ENCODE assay signal across 10 cellular contexts in genomic region chr1:28115267-28115666, GRCh38. TPM values are rescaled to one million over a fixed set of nuclear protein-coding genes. Genes with fewer than 3 reads are reported as not detected.
DNase-seq lines count a peak whose midpoint lies in the region; ATAC-seq and TF ChIP-seq lines count a peak whose summit lies in the region.
"Had no signal": no experiment of that assay in that cellular context is flagged by ENCODE, and none has a peak within 500 bp of the region (broad histone marks: within the 10 kb centered on the region; RNA-seq: fewer than 3 reads in every experiment).

No MANE protein-coding gene starts in this region.

- TF ChIP-seq CTCF in A673 (conservative IDR thresholded peaks at IDR 0.05; ENCODE audit: low read depth, low read length) (no peak), Loucy (conservative IDR thresholded peaks at IDR 0.05; ENCODE audit: low read length) (no peak)

- H3K27ac Mint-ChIP-seq in activated CD8-positive, alpha-beta memory T cell treated with anti-CD3 and anti-CD28 coated beads, Interleukin-2, amount 10 ng/mL, durations not matched to agents 7 days and 5 days = peak overlapping the region; percentile 45

- no peaks in the 10 kb centered on the region for H3K9me3 Mint-ChIP-seq in activated CD8-positive, alpha-beta memory T cell treated with anti-CD3 and anti-CD28 coated beads, Interleukin-2, amount 10 ng/mL, durations not matched to agents 7 days and 5 days (ENCODE audit: low read depth)

- H3K4me1 Mint-ChIP-seq in activated CD8-positive, alpha-beta memory T cell treated with anti-CD3 and anti-CD28 coated beads, Interleukin-2, amount 10 ng/mL, durations not matched to agents 7 days and 5 days = peaks cover 38% of the 10 kb centered on the region

- peak overlapping the region; percentile 21 for H3K9ac ChIP-seq in Loucy (ENCODE audit: low read depth, low read length, poor library complexity, severe bottlenecking)

- H3F3A ChIP-seq in Loucy (ENCODE audit: low read depth) = no peaks in the 10 kb centered on the region

- H3K4me3 ChIP-seq in A673 (ENCODE audit: low read depth, low read length, poor library complexity, severe bottlenecking) = no peak overlapping the region
- H3K4me3 ChIP-seq in Loucy (ENCODE audit: low read length, poor library complexity, severe bottlenecking) = peak overlapping the region; percentile 9
- H3K4me3 ChIP-seq: heart left ventricle had no signal

- ATAC-seq in activated CD8-positive, alpha-beta memory T cell treated with anti-CD3 and anti-CD28 coated beads, Interleukin-2, amount 10 ng/mL, durations not matched to agents 7 days and 5 days = peak; percentile 46
- ATAC-seq in GM19328 (IDR thresholded peaks at IDR 0.05; ENCODE audit: unreplicated experiment) = no peak

- H2AFZ ChIP-seq in Loucy (ENCODE audit: low read length) = peak overlapping the region; percentile 80

- CTCF ChIA-PET in A673 (lab: Charles Lee) = interaction anchor here (1.0 kb wide), 1 partner anchor 27 kb away, joined by 3 read pairs; the partner anchor contains the start of gene EYA3
- CTCF ChIA-PET in activated CD8-positive, alpha-beta memory T cell treated with anti-CD3 and anti-CD28 coated beads, Interleukin-2, amount 10 ng/mL, durations not matched to agents 7 days and 5 days (lab: Charles Lee) = interaction anchor here (0.6 to 1.5 kb wide), 4 partner anchors 34 to 171 kb away, joined by 3 read pairs; no protein-coding TSS in a partner anchor

- peaks cover 4% of the 10 kb centered on the region for H3K36me3 Mint-ChIP-seq in activated CD8-positive, alpha-beta memory T cell treated with anti-CD3 and anti-CD28 coated beads, Interleukin-2, amount 10 ng/mL, durations not matched to agents 7 days and 5 days

- peak overlapping the region; percentile 47 for H3K4me2 ChIP-seq in Loucy (ENCODE audit: low read depth, low read length, poor library complexity, severe bottlenecking)

- H3K9me3 ChIP-seq in A673 (ENCODE audit: low read depth, low read length, poor library complexity, severe bottlenecking) = no peaks in the 10 kb centered on the region
- H3K9me3 ChIP-seq in Loucy (ENCODE audit: insufficient read depth, low read depth, low read length) = no peaks in the 10 kb centered on the region
- H3K9me3 ChIP-seq: heart left ventricle had no signal

- no peaks in the 10 kb centered on the region for H3K79me2 ChIP-seq in Loucy (ENCODE audit: insufficient read depth, low read length)

- H3K27me3 ChIP-seq in A673 (replicated peaks; ENCODE audit: insufficient read depth, low read depth, low read length, poor library complexity) (no peaks in the 10 kb centered on the region), Loucy (ENCODE audit: insufficient read depth, low read length, poor library complexity, severe bottlenecking) (no peaks in the 10 kb centered on the region)
- H3K27me3 ChIP-seq: heart left ventricle had no signal

- peaks cover 54% of the 10 kb centered on the region for H3K27me3 Mint-ChIP-seq in activated CD8-positive, alpha-beta memory T cell treated with anti-CD3 and anti-CD28 coated beads, Interleukin-2, amount 10 ng/mL, durations not matched to agents 7 days and 5 days

- intact Hi-C loops in A673 (cut with micrococcal nuclease; ENCODE audit: unreplicated experiment) = no loop called here

- H3K36me3 ChIP-seq in A673 (ENCODE audit: insufficient read depth, low read length, poor library complexity, severe bottlenecking) = no peaks in the 10 kb centered on the region
- H3K36me3 ChIP-seq in Loucy (ENCODE audit: insufficient read depth, low read length) = no peaks in the 10 kb centered on the region
- H3K36me3 ChIP-seq: heart left ventricle had no signal

- no peaks in the 10 kb centered on the region for H3K9me2 ChIP-seq in Loucy (replicated peaks; ENCODE audit: low read depth, low read length)

- POLR2A ChIA-PET in A673 (lab: Charles Lee; ENCODE audit: low non-redundant PET) = no interaction called here

- H4K20me1 ChIP-seq in Loucy (ENCODE audit: insufficient read depth, low read length, poor library complexity, severe bottlenecking) = no peaks in the 10 kb centered on the region

- BruUV-seq in A673 (replicated peaks; lab: Mats Ljungman, UMichigan) = no TSS peak

- no peak overlapping the region for H3K27ac ChIP-seq in A673 (ENCODE audit: low read depth, low read length, poor library complexity, severe bottlenecking)

- DNase-seq in A673 (ENCODE audit: low spot score) = peak; percentile 10
- peak; percentile 75 for DNase-seq in activated CD8-positive, alpha-beta memory T cell treated with anti-CD3 and anti-CD28 coated beads, Interleukin-2, amount 10 ng/mL, durations not matched to agents 7 days and 5 days
- DNase-seq in medulla oblongata (ENCODE audit: extremely low spot score) = peak; percentile 49
- DNase-seq in 8988T = no peak
- no peak for DNase-seq in NCI-H2227 (lab: John Stamatoyannopoulos, UW; ENCODE audit: unreplicated experiment)
- DNase-seq in NCI-H1092 (lab: John Stamatoyannopoulos, UW) = no peak
- DNase-seq: NCI-H1436 had no signal

- H3K4me3 Mint-ChIP-seq in activated CD8-positive, alpha-beta memory T cell treated with anti-CD3 and anti-CD28 coated beads, Interleukin-2, amount 10 ng/mL, durations not matched to agents 7 days and 5 days = no peak overlapping the region

- H3K4me1 ChIP-seq in A673 (ENCODE audit: insufficient read depth, low read length, poor library complexity, severe bottlenecking) (no peaks in the 10 kb centered on the region), Loucy (ENCODE audit: insufficient read depth, low read length, poor library complexity, severe bottlenecking) (peaks cover 16% of the 10 kb centered on the region)

RNA-seq across cellular contexts. Expression of gene EYA3, which starts 26.9 kb away (rescaled TPM):
- total RNA-seq in A673 (2021) = 30.7 and 33.4 TPM in 2 replicates
- 10 to 100 TPM; 33.2 to 33.4 TPM for total RNA-seq in activated CD8-positive, alpha-beta memory T cell treated with anti-CD3 and anti-CD28 coated beads, Interleukin-2, amount 10 ng/mL, durations not matched to agents 7 days and 5 days

Comparison
In these comparisons a context has a peak if more than half of its experiments do, and no peak if none do; other contexts are left out.
1. DNase-seq: peak in A673 (single experiment), activated CD8-positive, alpha-beta memory T cell treated with anti-CD3 and anti-CD28 coated beads, Interleukin-2, amount 10 ng/mL, durations not matched to agents 7 days and 5 days (single experiment) and medulla oblongata (single experiment); none in 8988T (single experiment), NCI-H2227 (single experiment) and NCI-H1092 (single experiment).